Comparison of ENCODE assay signal across 33 cellular contexts in the genomic region with DNA sequence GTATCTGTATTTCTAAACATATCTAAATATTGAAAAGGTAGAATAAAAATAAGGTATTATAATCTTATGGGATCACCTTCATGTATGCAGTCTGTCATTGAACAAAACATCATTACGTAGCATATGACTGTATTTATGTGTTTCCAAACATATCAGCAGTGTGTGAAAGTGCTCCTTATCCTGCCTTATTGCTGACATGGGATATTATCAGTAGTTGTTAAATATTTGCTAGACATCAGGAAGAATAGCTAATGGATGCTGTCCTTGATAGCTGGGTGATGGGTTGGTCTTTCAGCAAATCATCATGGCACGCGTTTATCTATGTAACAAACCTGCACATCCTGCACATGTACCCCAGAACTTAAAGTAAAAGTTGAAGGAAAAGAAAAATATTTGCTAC. TPM values are rescaled to one million over a fixed set of nuclear protein-coding genes. Genes with fewer than 3 reads are reported as not detected.
"Had no signal": no experiment of that assay in that cellular context is flagged by ENCODE, and none has a peak within 500 bp of the region (broad histone marks: within the 10 kb centered on the region; RNA-seq: fewer than 3 reads in every experiment).

No MANE protein-coding gene starts in this region.

- H3K36me3 ChIP-seq: brain microvascular endothelial cell, gastrocnemius medialis, heart right ventricle had no signal

- H3K9me3 ChIP-seq: gastrocnemius medialis had no signal

- FAIRE-seq: astrocyte, bronchial epithelial cell had no signal

- H3K4me1 ChIP-seq: foreskin keratinocyte, gastrocnemius medialis had no signal

- H3K4me3 Mint-ChIP-seq: activated CD4-positive, alpha-beta memory T cell treated with anti-CD3 and anti-CD28 coated beads, Interleukin-2, amount 10 ng/mL, durations not matched to agents 7 days and 5 days; activated CD4-positive, alpha-beta T cell treated with anti-CD3 and anti-CD28 coated beads for 36 hours; activated CD4-positive, alpha-beta T cell treated with anti-CD3 and anti-CD28 coated beads, Interleukin-2, amount 10 ng/mL, durations not matched to agents 7 days and 5 days; activated naive CD8-positive, alpha-beta T cell; activated T-cell treated with anti-CD3 and anti-CD28 coated beads, Interleukin-2, amount 50 U/mL, for 24 hours; activated T-cell treated with anti-CD3 and anti-CD28 coated beads, Interleukin-2, amount 50 U/mL, for 72 hours; central memory CD8-positive, alpha-beta T cell; dendritic cell treated with granulocyte-macrophage colony-stimulating factor and Interleukin-4, amounts not matched to agents 40 ng/mL and 50 ng/mL, for 4 days; endodermal cell had no signal

- H3K27ac Mint-ChIP-seq: activated CD4-positive, alpha-beta memory T cell treated with anti-CD3 and anti-CD28 coated beads, Interleukin-2, amount 10 ng/mL, durations not matched to agents 7 days and 5 days; activated CD4-positive, alpha-beta T cell treated with anti-CD3 and anti-CD28 coated beads for 36 hours; activated CD4-positive, alpha-beta T cell treated with anti-CD3 and anti-CD28 coated beads, Interleukin-2, amount 10 ng/mL, durations not matched to agents 7 days and 5 days; activated naive CD8-positive, alpha-beta T cell; activated T-cell treated with anti-CD3 and anti-CD28 coated beads, Interleukin-2, amount 50 U/mL, for 24 hours; activated T-cell treated with anti-CD3 and anti-CD28 coated beads, Interleukin-2, amount 50 U/mL, for 72 hours; dendritic cell treated with granulocyte-macrophage colony-stimulating factor and Interleukin-4, amounts not matched to agents 40 ng/mL and 50 ng/mL, for 4 days; endodermal cell had no signal

- H3K36me3 Mint-ChIP-seq: activated naive CD8-positive, alpha-beta T cell had no signal

- H3K9me3 Mint-ChIP-seq: activated CD4-positive, alpha-beta memory T cell treated with anti-CD3 and anti-CD28 coated beads, Interleukin-2, amount 10 ng/mL, durations not matched to agents 7 days and 5 days; activated CD4-positive, alpha-beta T cell treated with anti-CD3 and anti-CD28 coated beads, Interleukin-2, amount 10 ng/mL, durations not matched to agents 7 days and 5 days; activated T-cell treated with anti-CD3 and anti-CD28 coated beads, Interleukin-2, amount 50 U/mL, for 24 hours; activated T-cell treated with anti-CD3 and anti-CD28 coated beads, Interleukin-2, amount 50 U/mL, for 72 hours; central memory CD8-positive, alpha-beta T cell; dendritic cell treated with granulocyte-macrophage colony-stimulating factor and Interleukin-4, amounts not matched to agents 40 ng/mL and 50 ng/mL, for 4 days had no signal

- H3K4me1 Mint-ChIP-seq: activated CD4-positive, alpha-beta memory T cell treated with anti-CD3 and anti-CD28 coated beads, Interleukin-2, amount 10 ng/mL, durations not matched to agents 7 days and 5 days; activated CD4-positive, alpha-beta T cell treated with anti-CD3 and anti-CD28 coated beads for 36 hours; activated CD4-positive, alpha-beta T cell treated with anti-CD3 and anti-CD28 coated beads, Interleukin-2, amount 10 ng/mL, durations not matched to agents 7 days and 5 days; central memory CD8-positive, alpha-beta T cell had no signal

- H3K27me3 ChIP-seq: brain microvascular endothelial cell, dorsolateral prefrontal cortex, gastrocnemius medialis, heart right ventricle had no signal

- ATAC-seq: activated CD4-positive, alpha-beta T cell treated with anti-CD3 and anti-CD28 coated beads for 36 hours; activated T-cell treated with anti-CD3 and anti-CD28 coated beads, Interleukin-2, amount 50 U/mL, for 72 hours; gastrocnemius medialis; heart right ventricle had no signal

- H3K4me3 ChIP-seq: coronary artery, dorsolateral prefrontal cortex, gastrocnemius medialis, heart right ventricle had no signal

- DNase-seq: activated CD4-positive, alpha-beta memory T cell treated with anti-CD3 and anti-CD28 coated beads, Interleukin-2, amount 10 ng/mL, durations not matched to agents 7 days and 5 days; activated CD4-positive, alpha-beta T cell treated with anti-CD3 and anti-CD28 coated beads for 36 hours; activated CD4-positive, alpha-beta T cell treated with anti-CD3 and anti-CD28 coated beads, Interleukin-2, amount 10 ng/mL, durations not matched to agents 7 days and 5 days; activated CD4-positive, alpha-beta T cell treated with anti-CD3 and anti-CD28 coated beads, Interleukin-2, amount 50 U/mL, for 4 hours; activated CD4-positive, CD25-positive, alpha-beta regulatory T cell; activated CD4-positive, CD25-positive, alpha-beta regulatory T cell treated with anti-CD3 and anti-CD28 coated beads, Interleukin-2, amount 50 U/mL, for 72 hours; activated CD8-positive, alpha-beta memory T cell treated with anti-CD3 and anti-CD28 coated beads, Interleukin-2, amount 50 U/mL, for 48 hours; activated effector memory CD4-positive, alpha-beta T cell treated with Interleukin-2 at 50 U/mL for 16 hours; activated gamma-delta T cell treated with Interleukin-2 at 50 U/mL for 16 hours; activated naive CD4-positive, alpha-beta T cell treated with anti-CD3 and anti-CD28 coated beads, Interleukin-2, amount 50 U/mL, for 16 hours; activated naive CD4-positive, alpha-beta T cell treated with Interleukin-2 at 50 U/mL for 16 hours; activated T-cell treated with anti-CD3 and anti-CD28 coated beads for 4 hours; activated T-cell treated with anti-CD3 and anti-CD28 coated beads, Interleukin-2, amount 50 U/mL, for 24 hours; activated T-cell treated with anti-CD3 and anti-CD28 coated beads, Interleukin-2, amount 50 U/mL, for 72 hours; amniotic stem cell; anterior cingulate cortex; brain microvascular endothelial cell; dorsolateral prefrontal cortex; effector memory CD4-positive, alpha-beta T cell; endodermal cell; foreskin keratinocyte; gastrocnemius medialis; glutamatergic neuron; heart right ventricle; T-helper 2 cell had no signal

- H3K27ac ChIP-seq: brain microvascular endothelial cell, coronary artery, dorsolateral prefrontal cortex, foreskin keratinocyte, gastrocnemius medialis, heart right ventricle had no signal

RNA-seq across cellular contexts. Expression of a gene that starts 59.1 kb away (rescaled TPM):
- total RNA-seq: activated CD4-positive, alpha-beta memory T cell treated with anti-CD3 and anti-CD28 coated beads, Interleukin-2, amount 10 ng/mL, durations not matched to agents 7 days and 5 days; activated CD4-positive, alpha-beta T cell treated with anti-CD3 and anti-CD28 coated beads for 36 hours; activated CD4-positive, alpha-beta T cell treated with anti-CD3 and anti-CD28 coated beads, Interleukin-2, amount 10 ng/mL, durations not matched to agents 7 days and 5 days; activated T-cell treated with anti-CD3 and anti-CD28 coated beads, Interleukin-2, amount 50 U/mL, for 72 hours; epithelial cell of proximal tubule; foreskin keratinocyte; T-helper 1 cell treated with Interleukin-12 subunit alpha and Interleukin-12 subunit beta and Interleukin-4 antibody, amounts not matched to agents 30 ng/mL and 1 ng/mL, for 36 hours had no signal
- polyA plus RNA-seq: foreskin keratinocyte had no signal
